ENCODE assay signal across 21 cellular contexts in the genomic region with DNA sequence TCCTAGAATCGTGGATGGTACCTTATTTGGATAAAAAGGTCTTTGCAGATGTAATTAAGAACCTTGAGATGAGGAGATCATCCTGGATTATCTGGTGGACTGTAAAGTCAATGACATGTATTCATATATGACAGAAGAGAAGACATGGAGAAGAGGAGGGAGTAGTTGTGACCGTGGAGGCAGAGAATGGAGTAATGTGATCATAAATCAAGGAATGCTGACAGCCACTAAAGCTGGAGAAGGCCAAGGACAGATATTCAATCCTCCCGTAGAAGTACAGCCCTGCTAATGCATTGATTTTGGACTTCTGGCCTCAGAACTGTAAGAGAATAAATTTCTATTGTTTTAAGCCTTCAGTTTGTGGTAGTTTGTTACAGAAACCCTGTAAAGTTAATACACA.
"Had no signal": no experiment of that assay in that cellular context is flagged by ENCODE, and none has a peak within 500 bp of the region (broad histone marks: within the 10 kb centered on the region; RNA-seq: fewer than 3 reads in every experiment).

No MANE protein-coding gene starts in this region.

- DNase-seq: IMR-90, Kasumi-1, MM.1S, NCI-H1092 treated with DMSO at 0.1 percent for 48 hours, NCI-H1436, NCI-H187, NCI-H2029, NCI-H2081 treated with DMSO at 0.1 percent for 48 hours, NCI-H2171, NCI-H226, NCI-H446, NCI-H510A, NCI-H524 treated with DMSO at 0.1 percent for 48 hours, SHP77, SK-N-SH, SW 1271, T-cell had no signal

- H3K4me2 ChIP-seq: KMS-11, SK-N-SH had no signal

- H3K27ac ChIP-seq: KMS-11, RWPE1 had no signal

- ATAC-seq: HepG2, Panc1, T-cell had no signal

- H3K9me3 ChIP-seq: SK-N-SH had no signal
